Comparison of ENCODE assay signal across 19 cellular contexts in the genomic region with DNA sequence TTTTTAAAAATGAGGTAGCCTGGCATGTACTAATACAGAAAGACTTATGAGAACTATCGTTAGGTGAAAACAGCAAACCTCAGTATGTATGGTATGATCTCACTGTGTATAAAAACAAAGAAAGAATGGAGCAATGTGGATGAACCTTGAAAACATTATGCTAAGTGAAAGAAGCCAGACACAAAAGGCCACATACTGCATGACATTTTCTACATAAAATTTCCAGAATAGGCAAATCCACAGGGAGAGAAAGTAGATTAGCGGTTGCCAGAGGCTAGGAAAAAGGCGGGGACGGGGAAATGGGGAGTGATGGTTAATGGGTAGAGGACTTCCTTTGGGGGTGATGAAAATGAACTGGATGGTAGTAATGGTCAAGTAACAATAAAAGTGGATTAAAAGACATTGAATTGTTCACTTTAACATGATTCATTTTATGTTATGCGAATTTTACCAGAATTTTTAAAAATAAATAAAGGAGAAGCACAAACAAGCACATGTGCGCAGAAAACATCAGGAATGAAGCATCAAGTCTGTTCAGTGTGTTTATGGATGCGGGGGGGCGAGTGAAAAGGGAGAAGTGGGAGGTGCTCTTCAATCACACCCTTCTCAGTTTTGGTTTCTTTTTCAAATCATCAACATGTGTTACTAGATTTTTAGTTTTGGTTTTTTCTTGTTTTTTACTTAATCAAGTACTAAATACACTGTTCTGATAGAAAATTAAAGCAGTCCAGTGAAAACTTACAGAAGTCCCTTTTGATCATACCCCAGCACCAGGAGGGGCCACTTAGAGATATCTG. TPM values are rescaled to one million over a fixed set of nuclear protein-coding genes. Genes with fewer than 3 reads are reported as not detected.
DNase-seq lines count a peak whose midpoint lies in the region; ATAC-seq, FAIRE-seq and TF ChIP-seq lines count a peak whose summit lies in the region.
"Had no signal": no experiment of that assay in that cellular context is flagged by ENCODE, and none has a peak within 500 bp of the region (broad histone marks: within the 10 kb centered on the region; RNA-seq: fewer than 3 reads in every experiment).

No MANE protein-coding gene starts in this region.

- peaks cover 39% of the 10 kb centered on the region for H3K9me3 Mint-ChIP-seq in GM23338

- FAIRE-seq in endometrium (lab: Jason Lieb, UNC): peak; percentile 96

- H3K4me3 ChIP-seq in NB4 (ENCODE audit: low read depth, low read length) (no peak overlapping the region), sigmoid colon (peak overlapping the region in 1 of 4 donors; percentile 7), tibial nerve (no peak overlapping the region), GM23338 (no peak overlapping the region)
- H3K4me3 ChIP-seq: BLaER1, heart right ventricle, PC-9, skin epidermis had no signal

- H3K27me3 ChIP-seq in sigmoid colon (no peaks in the 10 kb centered on the region), tibial nerve (no peaks in the 10 kb centered on the region), GM23338 (ENCODE audit: insufficient read depth) (no peaks in the 10 kb centered on the region)
- H3K27me3 ChIP-seq: BLaER1 had no signal

- H4K20me1 ChIP-seq in GM23338 (replicated peaks; ENCODE audit: insufficient read depth): 0 out of 2 replicates have a peak, but pooled peaks cover 6% of the 10 kb centered on the region
- H4K20me1 ChIP-seq: BLaER1 had no signal

- 79 to 86% methylated on average over 8 of the region's 8 CpGs for WGBS in sigmoid colon, 2 donors
- WGBS in tibial nerve, 2 donors: 60 to 64% methylated on average over 8 of the region's 8 CpGs

- H3K9me3 ChIP-seq in sigmoid colon (peaks cover 10 to 22% (median 14%) of the 10 kb centered on the region in 4 donors), tibial nerve (peaks cover 0 to 37% (median 9%) of the 10 kb centered on the region in 4 donors)

- peaks cover 41% of the 10 kb centered on the region for H3K79me2 ChIP-seq in GM23338 (replicated peaks; ENCODE audit: insufficient read depth)

- peaks cover under 1% of the 10 kb centered on the region for H3K27me3 Mint-ChIP-seq in GM23338 (ENCODE audit: insufficient read depth, low read depth, poor library complexity)

- no peak for ATAC-seq in GM23338
- ATAC-seq: heart right ventricle; stimulated activated memory B cell treated with anti-CD40 and anti-IgM and Interleukin-4, amounts not matched to agents 10 μg/mL and 1 μg/mL and 100 μg/mL, for 72 hours had no signal

- H3K36me3 Mint-ChIP-seq in GM23338 (ENCODE audit: low read depth): peaks cover 32% of the 10 kb centered on the region
- H3K36me3 Mint-ChIP-seq: stimulated activated memory B cell treated with anti-CD40 and anti-IgM and Interleukin-4, amounts not matched to agents 10 μg/mL and 1 μg/mL and 100 μg/mL, for 72 hours had no signal

- H3K9me2 ChIP-seq in GM23338 (ENCODE audit: insufficient read depth): 0 out of 2 replicates have a peak, but pooled peaks cover 1% of the 10 kb centered on the region

- TF ChIP-seq CTCF in NB4 (IDR thresholded peaks at IDR 0.05; ENCODE audit: low read depth, low read length) (no peak), sigmoid colon (IDR thresholded peaks at IDR 0.05) (no peak), tibial nerve (IDR thresholded peaks at IDR 0.05) (no peak), GM23338 (conservative IDR thresholded peaks at IDR 0.05; ENCODE audit: low read depth in 2 of 2) (no peak)

- TF ChIP-seq EP300 in sigmoid colon (IDR thresholded peaks at IDR 0.05) (no peak), tibial nerve (IDR thresholded peaks at IDR 0.05) (no peak)

- H3K4me2 ChIP-seq in GM23338: no peak overlapping the region
- H3K4me2 ChIP-seq: BLaER1, PC-9 had no signal

- TF ChIP-seq POLR2A in NB4 (IDR thresholded peaks at IDR 0.05; ENCODE audit: extremely low read depth, insufficient read length): no peak
- TF ChIP-seq POLR2A in sigmoid colon (IDR thresholded peaks at IDR 0.05): no peak
- TF ChIP-seq POLR2A in tibial nerve (IDR thresholded peaks at IDR 0.05): no peak

- no peaks in the 10 kb centered on the region for H3K36me3 ChIP-seq in sigmoid colon
- no peaks in the 10 kb centered on the region for H3K36me3 ChIP-seq in tibial nerve
- peaks cover 5% of the 10 kb centered on the region; the same call in 1 of the 2 replicates for H3K36me3 ChIP-seq in GM23338 (ENCODE audit: insufficient read depth)
- H3K36me3 ChIP-seq: BLaER1, heart right ventricle had no signal

- H2AFZ ChIP-seq in GM23338: no peak overlapping the region
- H2AFZ ChIP-seq: PC-9 had no signal

- H3K27ac ChIP-seq in sigmoid colon: peak overlapping the region; percentile 74 to 95 (median 78)
- H3K27ac ChIP-seq in tibial nerve: no peak overlapping the region
- no peak overlapping the region for H3K27ac ChIP-seq in GM23338 (ENCODE audit: low read depth)
- H3K27ac ChIP-seq: BLaER1, heart right ventricle, PC-9, skin epidermis, VCaP had no signal

- DNase-seq in ELR (ENCODE audit: low read depth) (peak; percentile 32), NB4 (ENCODE audit: low read depth) (peak; percentile 47), sigmoid colon (no peak), germinal center (ENCODE audit: low spot score) (no peak), tibial nerve (ENCODE audit: low spot score in 2 of 2) (no peak), GM23338 (ENCODE audit: low spot score) (no peak)
- DNase-seq: amniotic stem cell, heart right ventricle, kidney glomerular epithelial cell, NCI-H187 treated with DMSO at 0.1 percent for 48 hours, NCI-H524, PC-9 had no signal

- intact Hi-C loops in sigmoid colon (cut with DNase I): no loop called here

- H3K4me1 ChIP-seq in sigmoid colon (peaks cover 0 to 56% (median 48%) of the 10 kb centered on the region in 4 donors), tibial nerve (no peaks in the 10 kb centered on the region), GM23338 (ENCODE audit: insufficient read depth) (0 out of 2 replicates have a peak, but pooled peaks cover 1% of the 10 kb centered on the region)
- H3K4me1 ChIP-seq: BLaER1, heart right ventricle had no signal

- H3F3A ChIP-seq in GM23338 (replicated peaks; ENCODE audit: low read depth): no peaks in the 10 kb centered on the region

- no peak overlapping the region for H3K27ac Mint-ChIP-seq in GM23338
- H3K27ac Mint-ChIP-seq: stimulated activated memory B cell treated with anti-CD40 and anti-IgM and Interleukin-4, amounts not matched to agents 10 μg/mL and 1 μg/mL and 100 μg/mL, for 72 hours had no signal

- H3K4me3 Mint-ChIP-seq in GM23338: no peak overlapping the region
- H3K4me3 Mint-ChIP-seq: stimulated activated memory B cell treated with anti-CD40 and anti-IgM and Interleukin-4, amounts not matched to agents 10 μg/mL and 1 μg/mL and 100 μg/mL, for 72 hours had no signal

- peaks cover 12% of the 10 kb centered on the region for H3K4me1 Mint-ChIP-seq in GM23338
- H3K4me1 Mint-ChIP-seq: stimulated activated memory B cell treated with anti-CD40 and anti-IgM and Interleukin-4, amounts not matched to agents 10 μg/mL and 1 μg/mL and 100 μg/mL, for 72 hours had no signal

TF ChIP-seq in GM23338, 12 proteins besides CTCF, POLR2A, EP300 and RAD21 (continues in another document):
- TF ChIP-seq JUNB (IDR thresholded peaks at IDR 0.05; ENCODE audit: unreplicated experiment) (no peak), NANOG (IDR thresholded peaks at IDR 0.05; ENCODE audit: borderline replicate concordance) (no peak), ZNF114 (CRISPR knock-in tag; IDR thresholded peaks at IDR 0.05) (no peak)

RNA-seq across cellular contexts. Expression of a gene that starts 16.3 kb away (rescaled TPM):
- total RNA-seq in sigmoid colon (10 to 100 TPM; 51.4 to 81.7 (median 59.8) TPM), tibial nerve (1 to 10 TPM; 1.8 to 4.2 (median 2.7) TPM)
- polyA plus RNA-seq in sigmoid colon (1 to 10 TPM in 2 of 3 donors, under 1 TPM in 1; 0.46 to 7.6 (median 1.2) TPM), GM23338 (2016; fragmentation: Nextera tagmentation; extraction: Ambion mirVana) (6.0 and 8.1 TPM in 2 replicates)
- total RNA-seq in GM23338 (2014; rRNA removed; shearing (Covaris generic)): 15.5 and 18.8 TPM in 2 replicates
- total RNA-seq: LHCN-M2, mononuclear cell, PC-9 had no signal

Comparison
In these comparisons a context has a peak if more than half of its experiments do, and no peak if none do; other contexts are left out.
1. DNase-seq: peak in ELR (single experiment) and NB4 (single experiment); none in sigmoid colon (single experiment), germinal center (single experiment), tibial nerve (0 of 2) and GM23338 (single experiment).
2. H3K27ac ChIP-seq: peak in sigmoid colon (4 of 4); none in tibial nerve (0 of 4) and GM23338 (single experiment).